8 cellular contexts compared by ENCODE assay signal in genomic region chr10:56360967-56361841, GRCh38. TPM values are rescaled to one million over a fixed set of nuclear protein-coding genes. Genes with fewer than 3 reads are reported as not detected.
DNase-seq lines count a peak whose midpoint lies in the region; ATAC-seq, FAIRE-seq and TF ChIP-seq lines count a peak whose summit lies in the region.

Gene ZWINT, minus strand, starts transcription at chr10:56361259. Its CDS starts 23 bp downstream, at chr10:56361236.

- peak within 1 kb of the TSS; percentile 67 to 90 (median 90) for H3K4me3 ChIP-seq in keratinocyte (ENCODE audit: control insufficient read depth in 2 of 3, extremely low read depth in 1 of 3, insufficient read depth in 2 of 3, low read depth in 1 of 3, low read length in 3 of 3)

- ATAC-seq in HG03432 (IDR thresholded peaks at IDR 0.05; ENCODE audit: unreplicated experiment): peak; percentile 100

- H3K9ac ChIP-seq in keratinocyte (ENCODE audit: control insufficient read depth, extremely low read depth, insufficient read depth, low read length): peak within 1 kb of the TSS; percentile 81

- H3K36me3 ChIP-seq in keratinocyte (ENCODE audit: control insufficient read depth in 2 of 2, extremely low read depth in 1 of 2, insufficient read depth in 2 of 2, low read length in 2 of 2): peaks cover 2 to 14% of the 10 kb centered on the region in 2 experiments

- dilution Hi-C loops in keratinocyte (cut with MboI; ENCODE audit: extremely low pct_ligation_motif_present, low sequenced_read_pairs): no loop called here

- H3K9me1 ChIP-seq in keratinocyte (ENCODE audit: control insufficient read depth, extremely low read depth, insufficient read depth, low read length): no peaks in the 10 kb centered on the region

- peaks cover 20% of the 10 kb centered on the region for H3K79me2 ChIP-seq in keratinocyte (ENCODE audit: control insufficient read depth, insufficient read depth, low read length)

- peak within 1 kb of the TSS; percentile 68 for H3K27ac ChIP-seq in keratinocyte (ENCODE audit: control insufficient read depth, insufficient read depth, low read length)

- peak within 1 kb of the TSS; percentile 88 for H3K4me2 ChIP-seq in keratinocyte (ENCODE audit: control insufficient read depth, extremely low read depth, insufficient read depth, low read depth, low read length)

- peaks cover 14% of the 10 kb centered on the region for H3K4me1 ChIP-seq in keratinocyte (ENCODE audit: control insufficient read depth, extremely low read depth, insufficient read depth, low read length)

- no peaks in the 10 kb centered on the region for H3K9me3 ChIP-seq in keratinocyte (ENCODE audit: control insufficient read depth, low read depth, low read length)

- TF ChIP-seq POLR2A in GM19193 (IDR thresholded peaks at IDR 0.05; ENCODE audit: extremely low read depth, insufficient read depth, insufficient read length): peak; percentile 84

- H3K27me3 ChIP-seq in keratinocyte (ENCODE audit: control insufficient read depth, extremely low read depth, insufficient read depth, low read length): no peaks in the 10 kb centered on the region

- TF ChIP-seq CTCF in keratinocyte (optimal IDR thresholded peaks at IDR 0.05 in 1 of 3, IDR thresholded peaks at IDR 0.05 in 1 of 3, conservative IDR thresholded peaks at IDR 0.05 in 1 of 3; ENCODE audit: extremely low read depth in 1 of 3, insufficient read depth in 2 of 3, low read length in 3 of 3): no peak

- peak within 1 kb of the TSS; percentile 96 for H2AFZ ChIP-seq in keratinocyte (ENCODE audit: control insufficient read depth, low read length)

- no peaks in the 10 kb centered on the region for H4K20me1 ChIP-seq in keratinocyte (ENCODE audit: control insufficient read depth, extremely low read depth, insufficient read depth, low read length)

- peak; percentile 77 for FAIRE-seq in keratinocyte (lab: Jason Lieb, UNC)

- DNase-seq in Ammon's horn (ENCODE audit: low spot score) (peak; percentile 98), NCI-H460 (ENCODE audit: extremely low read depth, low read depth) (peak; percentile 97), cerebellum (ENCODE audit: low spot score) (peak; percentile 91), keratinocyte (ENCODE audit: low read depth, low spot score) (peak; percentile 67)
- peak; percentile 89 for DNase-seq in activated CD4-positive, CD25-positive, alpha-beta regulatory T cell treated with anti-CD3 and anti-CD28 coated beads, Interleukin-2, amount 50 U/mL, for 72 hours
- DNase-seq in stimulated activated CD4-positive, alpha-beta T cell treated with anti-CD3 and anti-CD28 coated beads, Interleukin-15, amount 100 ng/mL, for 1 hour (ENCODE audit: low read depth in 1 of 2, low spot score in 1 of 2): peak; percentile 81 to 85

RNA-seq across cellular contexts. Expression of gene ZWINT, which starts in this region (rescaled TPM):
- 53.2 and 55.7 TPM in 2 replicates for total RNA-seq in NCI-H460 (2014; rRNA removed; shearing (Covaris generic))
- polyA plus RNA-seq in NCI-H460 (2014; cell fraction: nucleus; rRNA removed): 252 and 253 TPM in 2 replicates
- total RNA-seq in cerebellum: 16.9 TPM
- 9.8 to 37.4 TPM (median 31.2 TPM) in 3 replicates for polyA plus RNA-seq in keratinocyte
- 2.8 TPM for polyA plus RNA-seq in keratinocyte (2011; ENCODE audit: low read depth)
- polyA plus RNA-seq in keratinocyte (2011; cell fraction: cytosol; rRNA removed): 8.0 and 10.0 TPM in 2 replicates
- polyA plus RNA-seq in keratinocyte (2011; cell fraction: nucleus; rRNA removed): 12.1 and 14.3 TPM in 2 replicates
- polyA plus RNA-seq in keratinocyte (2012; ENCODE audit: low replicate concordance): 1.3 and 25.2 TPM in 2 replicates
- polyA minus RNA-seq in keratinocyte: 2.6 to 18.0 TPM (median 7.6 TPM) in 3 replicates
- 10.7 TPM for polyA minus RNA-seq in keratinocyte (2011; cell fraction: cytosol; rRNA and poly(A)+ RNA removed)
- polyA minus RNA-seq in keratinocyte (2011; cell fraction: nucleus; rRNA and poly(A)+ RNA removed): 1.8 and 2.4 TPM in 2 replicates

Comparison
In these comparisons a context has a peak if more than half of its experiments do, and no peak if none do; other contexts are left out.
1. Peak in every context shown above with its lines: DNase-seq, ATAC-seq, H3K4me3 ChIP-seq and H3K27ac ChIP-seq.